ENCODE assay signal across 8 cellular contexts in the genomic region with DNA sequence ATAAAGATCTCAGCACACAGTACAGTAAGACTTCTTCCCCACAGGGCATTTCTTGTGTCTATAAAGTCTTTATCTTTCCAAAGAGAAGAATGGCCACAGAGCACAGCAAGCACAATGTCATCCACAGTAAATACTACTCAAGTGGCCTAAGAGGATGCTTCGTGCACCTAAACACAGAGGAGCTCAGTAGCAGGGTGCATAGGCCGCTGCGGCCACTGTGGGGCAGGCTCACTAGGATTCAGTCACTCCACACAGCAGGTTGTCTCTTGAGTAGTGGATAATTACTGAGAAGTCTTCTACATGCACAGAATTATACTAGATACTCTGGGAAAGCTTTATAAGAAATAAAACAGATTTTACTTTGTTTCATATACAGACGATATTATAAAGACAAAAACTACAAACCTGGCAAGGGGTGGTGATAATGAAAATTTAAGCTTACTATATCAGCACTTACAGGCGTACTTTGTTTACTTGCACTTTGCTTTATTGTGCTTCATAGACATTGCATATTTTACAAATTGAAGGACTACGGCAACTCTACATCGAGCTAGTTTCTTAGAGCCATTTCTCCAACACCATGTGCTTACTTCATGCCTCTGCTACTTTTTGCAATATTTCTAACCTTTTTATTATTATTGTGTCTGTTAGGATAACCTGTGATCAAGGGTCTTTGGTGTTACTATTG.
DNase-seq lines count a peak whose midpoint lies in the region; ATAC-seq, FAIRE-seq and TF ChIP-seq lines count a peak whose summit lies in the region.

No MANE protein-coding gene starts in this region.

- no peaks in the 10 kb centered on the region for H3K4me1 Mint-ChIP-seq in stimulated activated naive B cell treated with anti-CD40 and anti-IgM and Interleukin-4, amounts not matched to agents 10 μg/mL and 1 μg/mL and 100 μg/mL, for 72 hours

- ATAC-seq in HG03342 (IDR thresholded peaks at IDR 0.05; ENCODE audit: unreplicated experiment) (peak; percentile 37), GM12878 (peak; percentile 86), GM19035 (IDR thresholded peaks at IDR 0.05; ENCODE audit: unreplicated experiment) (no peak)
- ATAC-seq in stimulated activated naive B cell treated with anti-CD40 and anti-IgM and Interleukin-4, amounts not matched to agents 10 μg/mL and 1 μg/mL and 100 μg/mL, for 72 hours (replicated peaks) = no peak

- peak; percentile 14 for DNase-seq in GM12865 (ENCODE audit: low read depth)
- no peak for DNase-seq in GM12878 (ENCODE audit: low read depth, low spot score)
- DNase-seq in myocyte (ENCODE audit: low read depth) = peak; percentile 10
- no peak for DNase-seq in germinal center (ENCODE audit: low spot score)
- no peak for DNase-seq in NCI-H2227 treated with DMSO at 0.1 percent for 48 hours (lab: John Stamatoyannopoulos, UW)
- DNase-seq in stimulated activated naive B cell treated with anti-CD40 and anti-IgM and Interleukin-4, amounts not matched to agents 10 μg/mL and 1 μg/mL and 100 μg/mL, for 72 hours = no peak

- no peak for TF ChIP-seq POLR2A in GM12878 (IDR thresholded peaks at IDR 0.05; ENCODE audit: low read depth, low read length)

- no peak overlapping the region for H3K27ac ChIP-seq in GM12878 (ENCODE audit: control insufficient read depth, insufficient read depth)

- no peaks in the 10 kb centered on the region for H3K4me1 ChIP-seq in GM12878 (ENCODE audit: control insufficient read depth, insufficient read depth, low read length)

- no peaks in the 10 kb centered on the region; a peak in 1 of 4 replicates for H3K27me3 ChIP-seq in GM12878 (replicated peaks in 1 of 2; ENCODE audit: control insufficient read depth in 2 of 2, insufficient read depth in 2 of 2, low read length in 1 of 2)

- no peaks in the 10 kb centered on the region for H3K79me2 ChIP-seq in GM12878 (ENCODE audit: control insufficient read depth, insufficient read depth, low read length)

- WGBS in GM12878 (ENCODE audit: insufficient coverage, insufficient replicate concordance, low lambda C conversion rate, missing lambda C conversion rate) = 74% methylated on average over 7 of the region's 7 CpGs

- in situ Hi-C loops in GM12878 (cut with MboI) = no loop called here

- peaks cover 3% of the 10 kb centered on the region; the same call in 2 of the 3 replicates for H3K9me3 ChIP-seq in GM12878 (replicated peaks; ENCODE audit: control insufficient read depth, insufficient read depth, low read length)

- no peak overlapping the region for H2AFZ ChIP-seq in GM12878 (ENCODE audit: control insufficient read depth, low read depth, low read length)

- no peak overlapping the region for H3K4me2 ChIP-seq in GM12878 (ENCODE audit: control insufficient read depth, insufficient read depth)

- no peak overlapping the region for H3K9ac ChIP-seq in GM12878 (ENCODE audit: control insufficient read depth, insufficient read depth, low read length)

- no peaks in the 10 kb centered on the region for H3K36me3 Mint-ChIP-seq in stimulated activated naive B cell treated with anti-CD40 and anti-IgM and Interleukin-4, amounts not matched to agents 10 μg/mL and 1 μg/mL and 100 μg/mL, for 72 hours

- TF ChIP-seq RAD21 in GM12878 (IDR thresholded peaks at IDR 0.05; ENCODE audit: insufficient read depth, low read depth, low read length) = no peak

- SMC1A ChIA-PET in GM12878 (lab: Charles Lee; ENCODE audit: uncharacterized antibody, unreplicated experiment) = interaction anchor here (0.6 to 1.9 kb wide), 8 partner anchors 8 to 247 kb away, joined by 4 to 9 read pairs (median 5); no protein-coding TSS in a partner anchor

- no peaks in the 10 kb centered on the region for H3K36me3 ChIP-seq in GM12878 (ENCODE audit: control insufficient read depth in 2 of 2, insufficient read depth in 2 of 2, low read length in 1 of 2)

- BruUV-seq in GM12878 (replicated peaks; lab: Mats Ljungman, UMichigan) = no TSS peak

- no peak overlapping the region for H3K27ac Mint-ChIP-seq in stimulated activated naive B cell treated with anti-CD40 and anti-IgM and Interleukin-4, amounts not matched to agents 10 μg/mL and 1 μg/mL and 100 μg/mL, for 72 hours

- FAIRE-seq in GM12878 (lab: Jason Lieb, UNC) = peak; percentile 13

- POLR2A ChIA-PET in GM12878 (lab: Charles Lee) = interaction anchor here (0.7 to 1.1 kb wide), 3 partner anchors 9 to 14 kb away, joined by 3 read pairs; no protein-coding TSS in a partner anchor

- H4K20me1 ChIP-seq in GM12878 (ENCODE audit: control insufficient read depth, insufficient read depth) = no peaks in the 10 kb centered on the region

- intact Hi-C loops in GM12878 (cut with micrococcal nuclease; ENCODE audit: unreplicated experiment) = no loop called here

- H3K27me3 Mint-ChIP-seq in stimulated activated naive B cell treated with anti-CD40 and anti-IgM and Interleukin-4, amounts not matched to agents 10 μg/mL and 1 μg/mL and 100 μg/mL, for 72 hours = no peaks in the 10 kb centered on the region

- TF ChIP-seq EP300 in GM12878 (IDR thresholded peaks at IDR 0.05; ENCODE audit: borderline replicate concordance in 1 of 2, control insufficient read depth in 1 of 2, low read depth in 2 of 2, low read length in 2 of 2) = no peak

- no peak overlapping the region for H3K4me3 Mint-ChIP-seq in stimulated activated naive B cell treated with anti-CD40 and anti-IgM and Interleukin-4, amounts not matched to agents 10 μg/mL and 1 μg/mL and 100 μg/mL, for 72 hours

- no peaks in the 10 kb centered on the region for H3K9me3 Mint-ChIP-seq in stimulated activated naive B cell treated with anti-CD40 and anti-IgM and Interleukin-4, amounts not matched to agents 10 μg/mL and 1 μg/mL and 100 μg/mL, for 72 hours

- RAD21 ChIA-PET in GM12878 (lab: Charles Lee; ENCODE audit: unreplicated experiment) = interaction anchor here (0.6 to 1.4 kb wide), 6 partner anchors 11 to 461 kb away, joined by 3 read pairs; no protein-coding TSS in a partner anchor

- no peak overlapping the region for H3K4me3 ChIP-seq in GM12865 (ENCODE audit: low read depth, low read length)
- no peak overlapping the region for H3K4me3 ChIP-seq in GM12878

- CTCF ChIA-PET in GM12878 (lab: Yijun Ruan, JAX) = interaction anchor here (0.9 to 2.0 kb wide), 5 partner anchors 10 to 464 kb away, joined by 3 to 6 read pairs (median 4); no protein-coding TSS in a partner anchor

- TF ChIP-seq CTCF in GM12865 (IDR thresholded peaks at IDR 0.05; ENCODE audit: insufficient read depth, low read depth, low read length, missing control alignments) (peak; percentile 9), GM12878 (IDR thresholded peaks at IDR 0.05 in 2 of 3, conservative IDR thresholded peaks at IDR 0.05 in 1 of 3; ENCODE audit: control insufficient read depth in 2 of 3, extremely low read depth in 1 of 3, insufficient read depth in 1 of 3, low read depth in 3 of 3, low read length in 3 of 3) (peak in 1 of 3 experiments; percentile 29; a peak in 1 of 6 replicates)

TF ChIP-seq in GM12878, 131 proteins besides CTCF, POLR2A, EP300 and RAD21 (continues in another document):
- TF ChIP-seq MYC (IDR thresholded peaks at IDR 0.05; ENCODE audit: insufficient read depth, insufficient read length, insufficient replicate concordance, low read length, severe bottlenecking) (no peak), ZNF217 (IDR thresholded peaks at IDR 0.05) (no peak)
- TF ChIP-seq, protein P1, sequence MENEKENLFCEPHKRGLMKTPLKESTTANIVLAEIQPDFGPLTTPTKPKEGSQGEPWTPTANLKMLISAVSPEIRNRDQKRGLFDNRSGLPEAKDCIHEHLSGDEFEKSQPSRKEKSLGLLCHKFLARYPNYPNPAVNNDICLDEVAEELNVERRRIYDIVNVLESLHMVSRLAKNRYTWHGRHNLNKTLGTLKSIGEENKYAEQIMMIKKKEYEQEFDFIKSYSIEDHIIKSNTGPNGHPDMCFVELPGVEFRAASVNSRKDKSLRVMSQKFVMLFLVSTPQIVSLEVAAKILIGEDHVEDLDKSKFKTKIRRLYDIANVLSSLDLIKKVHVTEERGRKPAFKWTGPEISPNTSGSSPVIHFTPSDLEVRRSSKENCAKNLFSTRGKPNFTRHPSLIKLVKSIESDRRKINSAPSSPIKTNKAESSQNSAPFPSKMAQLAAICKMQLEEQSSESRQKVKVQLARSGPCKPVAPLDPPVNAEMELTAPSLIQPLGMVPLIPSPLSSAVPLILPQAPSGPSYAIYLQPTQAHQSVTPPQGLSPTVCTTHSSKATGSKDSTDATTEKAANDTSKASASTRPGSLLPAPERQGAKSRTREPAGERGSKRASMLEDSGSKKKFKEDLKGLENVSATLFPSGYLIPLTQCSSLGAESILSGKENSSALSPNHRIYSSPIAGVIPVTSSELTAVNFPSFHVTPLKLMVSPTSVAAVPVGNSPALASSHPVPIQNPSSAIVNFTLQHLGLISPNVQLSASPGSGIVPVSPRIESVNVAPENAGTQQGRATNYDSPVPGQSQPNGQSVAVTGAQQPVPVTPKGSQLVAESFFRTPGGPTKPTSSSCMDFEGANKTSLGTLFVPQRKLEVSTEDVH (IDR thresholded peaks at IDR 0.05; ENCODE audit: low read depth, partially characterized antibody) = no peak
- TF ChIP-seq, protein P2, sequence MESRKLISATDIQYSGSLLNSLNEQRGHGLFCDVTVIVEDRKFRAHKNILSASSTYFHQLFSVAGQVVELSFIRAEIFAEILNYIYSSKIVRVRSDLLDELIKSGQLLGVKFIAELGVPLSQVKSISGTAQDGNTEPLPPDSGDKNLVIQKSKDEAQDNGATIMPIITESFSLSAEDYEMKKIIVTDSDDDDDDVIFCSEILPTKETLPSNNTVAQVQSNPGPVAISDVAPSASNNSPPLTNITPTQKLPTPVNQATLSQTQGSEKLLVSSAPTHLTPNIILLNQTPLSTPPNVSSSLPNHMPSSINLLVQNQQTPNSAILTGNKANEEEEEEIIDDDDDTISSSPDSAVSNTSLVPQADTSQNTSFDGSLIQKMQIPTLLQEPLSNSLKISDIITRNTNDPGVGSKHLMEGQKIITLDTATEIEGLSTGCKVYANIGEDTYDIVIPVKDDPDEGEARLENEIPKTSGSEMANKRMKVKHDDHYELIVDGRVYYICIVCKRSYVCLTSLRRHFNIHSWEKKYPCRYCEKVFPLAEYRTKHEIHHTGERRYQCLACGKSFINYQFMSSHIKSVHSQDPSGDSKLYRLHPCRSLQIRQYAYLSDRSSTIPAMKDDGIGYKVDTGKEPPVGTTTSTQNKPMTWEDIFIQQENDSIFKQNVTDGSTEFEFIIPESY (IDR thresholded peaks at IDR 0.05) = no peak

Comparison
In these comparisons a context has a peak if more than half of its experiments do, and no peak if none do; other contexts are left out.
1. DNase-seq: peak in GM12865 (single experiment) and myocyte (single experiment); none in GM12878 (single experiment), germinal center (single experiment), NCI-H2227 treated with DMSO at 0.1 percent for 48 hours (single experiment) and stimulated activated naive B cell treated with anti-CD40 and anti-IgM and Interleukin-4, amounts not matched to agents 10 μg/mL and 1 μg/mL and 100 μg/mL, for 72 hours (single experiment).
2. ATAC-seq: peak in HG03342 (single experiment) and GM12878 (single experiment); none in GM19035 (single experiment) and stimulated activated naive B cell treated with anti-CD40 and anti-IgM and Interleukin-4, amounts not matched to agents 10 μg/mL and 1 μg/mL and 100 μg/mL, for 72 hours (0 of 2).